30 cellular contexts compared by ENCODE assay signal in genomic region chr11:28098257-28098656, GRCh38.
"Had no signal": no experiment of that assay in that cellular context is flagged by ENCODE, and none has a peak within 500 bp of the region (broad histone marks: within the 10 kb centered on the region; RNA-seq: fewer than 3 reads in every experiment).

No MANE protein-coding gene starts in this region.

- H3K36me3 ChIP-seq: colonic mucosa, gastrocnemius medialis, right lobe of liver, tibial artery, upper lobe of left lung had no signal

- FAIRE-seq: kidney, urothelium cell line had no signal

- H3K36me3 Mint-ChIP-seq: stimulated activated memory B cell treated with anti-CD40 and anti-IgM and Interleukin-4, amounts not matched to agents 10 μg/mL and 1 μg/mL and 100 μg/mL, for 72 hours had no signal

- H3K4me2 ChIP-seq: neural progenitor cell, smooth muscle cell had no signal

- H3K9me3 Mint-ChIP-seq: dendritic cell treated with granulocyte-macrophage colony-stimulating factor and Interleukin-4, amounts not matched to agents 40 ng/mL and 50 ng/mL, for 4 days; endodermal cell; naive thymus-derived CD4-positive, alpha-beta T cell; nephron; neural progenitor cell; stimulated activated memory B cell treated with anti-CD40 and anti-IgM and Interleukin-4, amounts not matched to agents 10 μg/mL and 1 μg/mL and 100 μg/mL, for 72 hours had no signal

- H2AFZ ChIP-seq: neural progenitor cell, parathyroid adenoma had no signal

- H3K27ac ChIP-seq: colonic mucosa, epithelial cell of prostate, gastrocnemius medialis, neural progenitor cell, parathyroid adenoma, right lobe of liver, testis, tibial artery, upper lobe of left lung had no signal

- H3K4me1 Mint-ChIP-seq: nephron; stimulated activated memory B cell treated with anti-CD40 and anti-IgM and Interleukin-4, amounts not matched to agents 10 μg/mL and 1 μg/mL and 100 μg/mL, for 72 hours had no signal

- H3K4me3 ChIP-seq: colonic mucosa, gastrocnemius medialis, neural progenitor cell, right lobe of liver, smooth muscle cell, testis, tibial artery, upper lobe of left lung had no signal

- H3K9ac ChIP-seq: neural progenitor cell, parathyroid adenoma had no signal

- H3K27ac Mint-ChIP-seq: dendritic cell treated with granulocyte-macrophage colony-stimulating factor and Interleukin-4, amounts not matched to agents 40 ng/mL and 50 ng/mL, for 4 days; endodermal cell; nephron; neural progenitor cell; progenitor cell of endocrine pancreas; stimulated activated memory B cell treated with anti-CD40 and anti-IgM and Interleukin-4, amounts not matched to agents 10 μg/mL and 1 μg/mL and 100 μg/mL, for 72 hours had no signal

- H3K79me2 ChIP-seq: parathyroid adenoma had no signal

- H3K9me3 ChIP-seq: colonic mucosa, gastrocnemius medialis, right lobe of liver, testis, tibial artery, upper lobe of left lung had no signal

- H3K4me1 ChIP-seq: colonic mucosa, gastrocnemius medialis, parathyroid adenoma, right lobe of liver, testis, upper lobe of left lung had no signal

- H3K27me3 ChIP-seq: colonic mucosa, gastrocnemius medialis, neural progenitor cell, right lobe of liver, testis, tibial artery, upper lobe of left lung had no signal

- H3K4me3 Mint-ChIP-seq: dendritic cell treated with granulocyte-macrophage colony-stimulating factor and Interleukin-4, amounts not matched to agents 40 ng/mL and 50 ng/mL, for 4 days; endodermal cell; naive thymus-derived CD4-positive, alpha-beta T cell; nephron; neural progenitor cell; stimulated activated memory B cell treated with anti-CD40 and anti-IgM and Interleukin-4, amounts not matched to agents 10 μg/mL and 1 μg/mL and 100 μg/mL, for 72 hours had no signal

- ATAC-seq: esophagus mucosa; gastrocnemius medialis; left lobe of liver; naive thymus-derived CD4-positive, alpha-beta T cell; right lobe of liver; stimulated activated memory B cell treated with anti-CD40 and anti-IgM and Interleukin-4, amounts not matched to agents 10 μg/mL and 1 μg/mL and 100 μg/mL, for 72 hours; stimulated activated naive CD8-positive, alpha-beta T cell treated with anti-CD3 and anti-CD28 coated beads, Interleukin-15, Interleukin-2, amounts not matched to agents 100 U/mL and 50 U/mL, for 24 hours had no signal

- DNase-seq: colonic mucosa; effector CD8-positive, alpha-beta T cell; endodermal cell; foreskin fibroblast; gastrocnemius medialis; head of caudate nucleus; kidney; mesendoderm; midbrain; naive thymus-derived CD4-positive, alpha-beta T cell; right lobe of liver; stimulated activated CD4-positive, alpha-beta T cell treated with anti-CD3 and anti-CD28 coated beads, Interleukin-12 subunit alpha, Interleukin-12 subunit beta, amount 100 ng/mL, for 4 hours; stimulated activated CD4-positive, alpha-beta T cell treated with anti-CD3 and anti-CD28 coated beads, Interleukin-1b, Interleukin-23, amount 100 ng/mL, for 48 hours; stimulated activated CD4-positive, alpha-beta T cell treated with anti-CD3 and anti-CD28 coated beads, Interleukin-4, amount 100 ng/mL, for 24 hours; stimulated activated naive CD8-positive, alpha-beta T cell treated with anti-CD3 and anti-CD28 coated beads, Interleukin-15, Interleukin-2, amounts not matched to agents 100 U/mL and 50 U/mL, for 24 hours; substantia nigra; testis; tibial artery; upper lobe of left lung had no signal
